Comparison of ENCODE assay signal across 17 cellular contexts in genomic region chr5:9707766-9708462, GRCh38.
"Had no signal": no experiment of that assay in that cellular context is flagged by ENCODE, and none has a peak within 500 bp of the region (broad histone marks: within the 10 kb centered on the region; RNA-seq: fewer than 3 reads in every experiment).

No MANE protein-coding gene starts in this region.

- ATAC-seq: activated T-helper 17 cell treated with anti-CD3 and anti-CD28 coated beads, Interleukin-2, amount 50 U/mL, for 72 hours; WTC11 had no signal

- H3K4me1 Mint-ChIP-seq: activated T-helper 17 cell treated with anti-CD3 and anti-CD28 coated beads, Interleukin-2, amount 50 U/mL, for 72 hours had no signal

- DNase-seq: activated CD8-positive, alpha-beta memory T cell treated with anti-CD3 and anti-CD28 coated beads, Interleukin-2, amount 50 U/mL, for 4 hours; activated T-cell treated with anti-CD3 and anti-CD28 coated beads, Interleukin-2, amount 50 U/mL, for 24 hours; adrenal gland; left ventricle myocardium inferior; nucleus accumbens; sigmoid colon; stimulated activated CD4-positive, alpha-beta T cell treated with anti-CD3 and anti-CD28 coated beads, Interleukin-2, amount 100 ng/mL, for 48 hours; stimulated activated naive CD4-positive, alpha-beta T cell; T-helper 9 cell; upper lobe of left lung had no signal

- FAIRE-seq: bronchial epithelial cell had no signal

- H3K27ac ChIP-seq: adrenal gland, coronary artery, left ventricle myocardium inferior, sigmoid colon, thoracic aorta, upper lobe of left lung had no signal

- H3K9me3 ChIP-seq: adrenal gland, sigmoid colon, thoracic aorta, upper lobe of left lung had no signal

- H3K9me3 Mint-ChIP-seq: nephron had no signal

- H3K36me3 Mint-ChIP-seq: activated naive CD8-positive, alpha-beta T cell; WTC11 had no signal

- H3K27ac Mint-ChIP-seq: activated naive CD8-positive, alpha-beta T cell; activated T-cell treated with anti-CD3 and anti-CD28 coated beads, Interleukin-2, amount 50 U/mL, for 24 hours; activated T-helper 17 cell treated with anti-CD3 and anti-CD28 coated beads, Interleukin-2, amount 50 U/mL, for 72 hours; nephron; WTC11 had no signal

- H3K27me3 Mint-ChIP-seq: activated naive CD8-positive, alpha-beta T cell; activated T-helper 17 cell treated with anti-CD3 and anti-CD28 coated beads, Interleukin-2, amount 50 U/mL, for 72 hours had no signal

- H3K4me3 ChIP-seq: adrenal gland, coronary artery, left ventricle myocardium inferior, sigmoid colon, thoracic aorta, upper lobe of left lung had no signal

- H3K4me3 Mint-ChIP-seq: activated naive CD8-positive, alpha-beta T cell; activated T-cell treated with anti-CD3 and anti-CD28 coated beads, Interleukin-2, amount 50 U/mL, for 24 hours; activated T-helper 17 cell treated with anti-CD3 and anti-CD28 coated beads, Interleukin-2, amount 50 U/mL, for 72 hours; nephron; WTC11 had no signal

- H3K36me3 ChIP-seq: adrenal gland, left ventricle myocardium inferior, sigmoid colon, thoracic aorta, upper lobe of left lung had no signal

- H3K4me1 ChIP-seq: adrenal gland, left ventricle myocardium inferior, sigmoid colon, upper lobe of left lung had no signal

- H3K27me3 ChIP-seq: adrenal gland, sigmoid colon, upper lobe of left lung had no signal
